In the genomic region with DNA sequence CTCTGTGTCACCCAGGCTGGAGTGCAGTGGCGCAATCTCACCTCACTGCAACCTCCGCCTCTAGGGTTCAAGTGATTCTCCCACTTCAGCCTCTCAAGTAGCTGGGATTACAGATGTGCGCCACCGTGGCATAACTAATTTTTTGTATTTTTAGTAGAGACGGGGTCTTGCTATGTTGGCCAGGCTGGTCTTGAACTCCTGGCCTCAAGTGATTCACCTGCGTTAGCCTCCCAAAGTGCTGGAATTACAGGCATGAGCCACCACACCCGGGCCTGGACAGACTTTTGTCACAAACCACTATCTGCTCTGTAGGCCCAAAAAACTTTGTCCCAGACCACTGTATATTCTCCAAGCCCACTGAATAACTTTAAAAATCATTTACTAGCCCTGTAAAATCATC, we compare ENCODE assay signal across 2 cellular contexts.
A peak's percentile ranks its signal among the peaks of the same experiment; 100 is the strongest.
TF ChIP-seq lines count a peak whose summit lies in the region.

No MANE protein-coding gene starts in this region.

TF ChIP-seq in K562, 482 proteins besides CTCF, POLR2A, EP300 and RAD21:
- TF ChIP-seq ZNF121 (CRISPR knock-in tag; conservative IDR thresholded peaks at IDR 0.05): peak; percentile 64
TF ChIP-seq in K562: peak in this region for 1; not testable (repeated sequence) for 481.

TF ChIP-seq in HepG2, 621 proteins besides CTCF, POLR2A, EP300 and RAD21:
- peak; percentile 72 for TF ChIP-seq ZNF121 (CRISPR knock-in tag; IDR thresholded peaks at IDR 0.05)
